19 cellular contexts compared by ENCODE assay signal in the genomic region with DNA sequence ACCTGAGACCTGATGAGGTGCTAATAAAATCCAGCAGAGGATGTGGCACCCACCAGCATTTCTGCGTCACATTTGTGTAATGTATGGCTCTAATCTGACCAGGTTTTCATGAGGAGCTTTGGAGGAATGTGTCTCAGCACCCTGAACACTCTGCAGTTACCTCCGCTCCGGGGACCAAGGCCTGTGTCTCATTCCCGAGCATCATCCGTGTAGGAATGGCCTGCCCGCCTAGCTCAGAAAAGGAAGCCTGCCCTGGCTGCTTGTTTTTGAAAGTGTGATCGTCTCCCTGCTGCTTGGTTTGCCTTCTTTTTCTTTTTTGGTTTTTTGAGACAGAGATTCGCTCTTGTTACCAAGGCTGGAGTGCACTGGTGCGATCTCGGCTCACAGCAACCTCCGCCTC.
DNase-seq lines count a peak whose midpoint lies in the region; ATAC-seq and TF ChIP-seq lines count a peak whose summit lies in the region.
"Had no signal": no experiment of that assay in that cellular context is flagged by ENCODE, and none has a peak within 500 bp of the region (broad histone marks: within the 10 kb centered on the region; RNA-seq: fewer than 3 reads in every experiment).

No MANE protein-coding gene starts in this region.

- peaks cover 11% of the 10 kb centered on the region for H3K27me3 Mint-ChIP-seq in type B pancreatic cell
- H3K27me3 Mint-ChIP-seq: CD4-positive, CD25-positive, alpha-beta regulatory T cell; IgD-negative memory B cell had no signal

- no peaks in the 10 kb centered on the region for H3K4me1 Mint-ChIP-seq in type B pancreatic cell (ENCODE audit: unreplicated experiment)
- H3K4me1 Mint-ChIP-seq: CD4-positive, CD25-positive, alpha-beta regulatory T cell; CD8-positive, alpha-beta memory T cell; GM23338; IgD-negative memory B cell had no signal

- TF ChIP-seq CTCF in heart right ventricle (IDR thresholded peaks at IDR 0.05) (no peak), coronary artery (IDR thresholded peaks at IDR 0.05) (no peak), type B pancreatic cell (conservative IDR thresholded peaks at IDR 0.05) (no peak), body of pancreas (IDR thresholded peaks at IDR 0.05) (no peak)

- 79 to 85% methylated on average over 11 of the region's 11 CpGs for WGBS in heart right ventricle, 2 donors
- WGBS in body of pancreas, 2 donors = 65 to 78% methylated on average over 11 of the region's 11 CpGs

- no peaks in the 10 kb centered on the region for H3K9me3 Mint-ChIP-seq in type B pancreatic cell

- no peaks in the 10 kb centered on the region for H3K36me3 Mint-ChIP-seq in type B pancreatic cell
- H3K36me3 Mint-ChIP-seq: CD4-positive, CD25-positive, alpha-beta regulatory T cell; CD8-positive, alpha-beta memory T cell had no signal

- H3K9me3 ChIP-seq in heart right ventricle (peaks cover 0 to 8% (median 0%) of the 10 kb centered on the region in 11 donors), body of pancreas (peaks cover 0 to 13% (median 0%) of the 10 kb centered on the region in 3 donors)
- H3K9me3 ChIP-seq: BE2C had no signal

- TF ChIP-seq POLR2A in body of pancreas (IDR thresholded peaks at IDR 0.05) = no peak

- H3K36me3 ChIP-seq in heart right ventricle = no peaks in the 10 kb centered on the region
- H3K36me3 ChIP-seq in body of pancreas (replicated peaks in 1 of 2; ENCODE audit: insufficient read depth in 1 of 2, low read depth in 2 of 2) = no peaks in the 10 kb centered on the region
- H3K36me3 ChIP-seq: BE2C had no signal

- H3K27ac Mint-ChIP-seq in type B pancreatic cell = no peak overlapping the region
- H3K27ac Mint-ChIP-seq: CD4-positive, CD25-positive, alpha-beta regulatory T cell; CD8-positive, alpha-beta memory T cell; GM23338; HFFc6; IgD-negative memory B cell had no signal

- H3K4me3 ChIP-seq in heart right ventricle (no peak overlapping the region), coronary artery (no peak overlapping the region), body of pancreas (no peak overlapping the region)
- H3K4me3 ChIP-seq: GM23338 had no signal

- intact Hi-C loops in cardiac septum (cut with DNase I) (no loop called here), heart right ventricle (cut with DNase I) (no loop called here), body of pancreas (cut with DNase I) (no loop called here)

- no peak overlapping the region for H3K27ac ChIP-seq in heart right ventricle
- H3K27ac ChIP-seq in coronary artery = no peak overlapping the region
- H3K27ac ChIP-seq in body of pancreas = no peak overlapping the region

- H3K4me1 ChIP-seq in heart right ventricle (no peaks in the 10 kb centered on the region), body of pancreas (no peaks in the 10 kb centered on the region)
- H3K4me1 ChIP-seq: BE2C had no signal

- no peak for ATAC-seq in heart right ventricle
- ATAC-seq in body of pancreas = no peak
- ATAC-seq in HG03108 (IDR thresholded peaks at IDR 0.05; ENCODE audit: unreplicated experiment) = no peak
- ATAC-seq: GM23338, HCT116, HepG2 had no signal

- peaks cover 0 to 13% (median 7%) of the 10 kb centered on the region in 7 donors for H3K27me3 ChIP-seq in heart right ventricle
- H3K27me3 ChIP-seq in body of pancreas = no peaks in the 10 kb centered on the region
- H3K27me3 ChIP-seq: BE2C had no signal

- H3K4me3 Mint-ChIP-seq in type B pancreatic cell = no peak overlapping the region
- H3K4me3 Mint-ChIP-seq: CD4-positive, CD25-positive, alpha-beta regulatory T cell; CD8-positive, alpha-beta memory T cell; GM23338; HFFc6; IgD-negative memory B cell had no signal

- DNase-seq in cardiac septum (ENCODE audit: low spot score) = peak; percentile 50
- no peak for DNase-seq in heart right ventricle
- peak; percentile 38 for DNase-seq in coronary artery (ENCODE audit: low spot score)
- DNase-seq in mesenteric fat pad (ENCODE audit: low spot score) = peak; percentile 64
- peak; percentile 42 for DNase-seq in type B pancreatic cell (ENCODE audit: extremely low spot score, unreplicated experiment)
- no peak for DNase-seq in body of pancreas
- DNase-seq in stimulated activated CD4-positive, alpha-beta T cell treated with anti-CD3 and anti-CD28 coated beads, Interleukin-12 subunit alpha, Interleukin-12 subunit beta, amount 100 ng/mL, for 4 hours = no peak
- DNase-seq: ACHN; BE2C; C1 segment of cervical spinal cord; CD4-positive, CD25-positive, alpha-beta regulatory T cell; CD8-positive, alpha-beta memory T cell; COR-L47; HFFc6 had no signal

Comparison
In these comparisons a context has a peak if more than half of its experiments do, and no peak if none do; other contexts are left out.
1. DNase-seq: peak in cardiac septum (single experiment), coronary artery (single experiment), mesenteric fat pad (single experiment) and type B pancreatic cell (single experiment); none in heart right ventricle (0 of 2), body of pancreas (0 of 4) and stimulated activated CD4-positive, alpha-beta T cell treated with anti-CD3 and anti-CD28 coated beads, Interleukin-12 subunit alpha, Interleukin-12 subunit beta, amount 100 ng/mL, for 4 hours (single experiment).